In the genomic region with DNA sequence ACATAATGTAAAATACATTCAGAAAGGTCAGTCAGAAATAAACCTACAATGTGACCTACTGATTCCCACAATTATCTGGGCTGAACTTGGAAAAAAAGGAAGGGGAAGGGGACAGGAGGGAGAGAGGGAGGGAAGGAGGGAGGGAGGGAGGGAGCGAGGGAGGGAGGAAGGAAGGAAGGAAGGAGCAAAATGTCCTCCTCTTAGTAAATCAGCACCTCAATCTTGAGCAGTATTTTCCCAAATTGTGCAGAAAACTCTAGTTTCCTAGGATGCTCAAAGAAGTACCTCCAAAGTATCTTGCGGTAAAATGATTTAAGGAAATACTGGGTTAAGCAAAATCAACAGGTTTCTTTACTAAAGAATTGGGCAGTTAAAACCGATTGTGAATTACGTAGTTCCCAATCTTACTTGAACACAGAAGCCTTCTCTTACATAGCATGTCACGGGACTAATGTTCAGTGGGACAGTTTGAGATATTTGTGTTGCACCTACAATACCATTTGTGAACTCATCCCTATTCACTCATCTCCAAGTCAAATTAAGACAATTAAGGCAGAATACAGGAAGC, we compare ENCODE assay signal across 12 cellular contexts. TPM values are rescaled to one million over a fixed set of nuclear protein-coding genes. Genes with fewer than 3 reads are reported as not detected.
DNase-seq lines count a peak whose midpoint lies in the region; ATAC-seq and TF ChIP-seq lines count a peak whose summit lies in the region.
"Had no signal": no experiment of that assay in that cellular context is flagged by ENCODE, and none has a peak within 500 bp of the region (broad histone marks: within the 10 kb centered on the region; RNA-seq: fewer than 3 reads in every experiment).

No MANE protein-coding gene starts in this region.

- TF ChIP-seq POLR2A in breast epithelium (IDR thresholded peaks at IDR 0.05) (no peak), testis (IDR thresholded peaks at IDR 0.05) (no peak)

- peak overlapping the region; percentile 65 to 94 (median 90) for H3K4me2 ChIP-seq in BLaER1 treated with 17β-estradiol and CSF1 and Interleukin-3, amounts not matched to agents 10 nM and 100 nM

- peaks cover 18 to 58% (median 35%) of the 10 kb centered on the region in 10 experiments for H3K4me1 ChIP-seq in BLaER1 treated with 17β-estradiol and CSF1 and Interleukin-3, amounts not matched to agents 10 nM and 100 nM
- H3K4me1 ChIP-seq in HUES6 (ENCODE audit: control insufficient read depth, insufficient read depth, low read length) (peaks cover 18% of the 10 kb centered on the region), breast epithelium (peaks cover 0 to 14% of the 10 kb centered on the region in 2 donors), testis (peaks cover 9% of the 10 kb centered on the region)

- peak overlapping the region in 7 of 10 experiments; percentile 20 to 95 (median 76); a peak in 9 of 20 replicates for H3K4me3 ChIP-seq in BLaER1 treated with 17β-estradiol and CSF1 and Interleukin-3, amounts not matched to agents 10 nM and 100 nM
- peak overlapping the region; percentile 90 for H3K4me3 ChIP-seq in HUES6 (ENCODE audit: low read depth, low read length)
- peak overlapping the region in 2 of 3 donors; percentile 18 to 96 for H3K4me3 ChIP-seq in breast epithelium
- no peak overlapping the region for H3K4me3 ChIP-seq in testis

- no peak overlapping the region for H3K9ac ChIP-seq in BLaER1 treated with 17β-estradiol and CSF1 and Interleukin-3, amounts not matched to agents 10 nM and 100 nM
- no peak overlapping the region for H3K9ac ChIP-seq in HUES6 (ENCODE audit: low read length)

- no peak overlapping the region for H3K27ac ChIP-seq in BLaER1 treated with 17β-estradiol and CSF1 and Interleukin-3, amounts not matched to agents 10 nM and 100 nM
- H3K27ac ChIP-seq in HUES6 (ENCODE audit: low read depth, low read length) = no peak overlapping the region
- no peak overlapping the region for H3K27ac ChIP-seq in breast epithelium
- H3K27ac ChIP-seq in testis = no peak overlapping the region
- H3K27ac ChIP-seq: neutrophil had no signal

- peak overlapping the region in 5 of 8 donors; percentile 59 to 95 (median 93) for H3K4me3 Mint-ChIP-seq in naive B cell

- 82 to 84% methylated on average over 5 of the region's 5 CpGs for WGBS in testis, 2 donors

- no peaks in the 10 kb centered on the region for H3K9me3 ChIP-seq in BLaER1 treated with 17β-estradiol and CSF1 and Interleukin-3, amounts not matched to agents 10 nM and 100 nM (replicated peaks in 1 of 11)
- H3K9me3 ChIP-seq in HUES6 (ENCODE audit: control insufficient read depth, insufficient read depth, low read depth, low read length) = no peaks in the 10 kb centered on the region
- H3K9me3 ChIP-seq in breast epithelium = no peaks in the 10 kb centered on the region
- H3K9me3 ChIP-seq in testis = no peaks in the 10 kb centered on the region
- H3K9me3 ChIP-seq: neutrophil had no signal

- peaks cover 54 to 77% (median 70%) of the 10 kb centered on the region in 3 donors for H3K4me1 Mint-ChIP-seq in naive B cell

- H3K27ac Mint-ChIP-seq in naive B cell = no peak overlapping the region

- H3K36me3 Mint-ChIP-seq in naive B cell = no peaks in the 10 kb centered on the region

- intact Hi-C loops in breast epithelium (cut with DNase I; ENCODE audit: low total_unique reads) (no loop called here), testis (cut with DNase I; ENCODE audit: low total_unique reads) (no loop called here)

- no peak for TF ChIP-seq CTCF in breast epithelium (IDR thresholded peaks at IDR 0.05)
- TF ChIP-seq CTCF in testis (IDR thresholded peaks at IDR 0.05) = no peak

- no peaks in the 10 kb centered on the region for H3K27me3 Mint-ChIP-seq in naive B cell

- no peak for DNase-seq in breast epithelium (ENCODE audit: low spot score in 2 of 2)
- no peak for DNase-seq in naive B cell
- no peak for DNase-seq in testis
- no peak for DNase-seq in RKO (ENCODE audit: low spot score)
- no peak for DNase-seq in NCI-H1436 treated with DMSO at 0.1 percent for 48 hours (lab: John Stamatoyannopoulos, UW)
- DNase-seq: activated CD4-positive, alpha-beta T cell treated with anti-CD3 and anti-CD28 coated beads, Interleukin-2, amount 50 U/mL, for 48 hours; GDM1; NCI-H524 had no signal

- peaks cover 0 to 5% (median 0%) of the 10 kb centered on the region in 11 experiments; a peak in 1 of 22 replicates for H3K36me3 ChIP-seq in BLaER1 treated with 17β-estradiol and CSF1 and Interleukin-3, amounts not matched to agents 10 nM and 100 nM
- no peaks in the 10 kb centered on the region for H3K36me3 ChIP-seq in HUES6 (ENCODE audit: control insufficient read depth, insufficient read depth, low read length)
- H3K36me3 ChIP-seq in breast epithelium = no peaks in the 10 kb centered on the region
- H3K36me3 ChIP-seq in testis (ENCODE audit: low read depth, missing control alignments) = no peaks in the 10 kb centered on the region
- H3K36me3 ChIP-seq: neutrophil had no signal

- ATAC-seq in naive B cell (ENCODE audit: low read depth in 2 of 2) (no peak), GM21737 (IDR thresholded peaks at IDR 0.05; ENCODE audit: unreplicated experiment) (no peak)

- peaks cover 0 to 28% (median 0%) of the 10 kb centered on the region in 11 experiments; a peak in 6 of 22 replicates for H4K20me1 ChIP-seq in BLaER1 treated with 17β-estradiol and CSF1 and Interleukin-3, amounts not matched to agents 10 nM and 100 nM

- no peaks in the 10 kb centered on the region for H3K27me3 ChIP-seq in BLaER1 treated with 17β-estradiol and CSF1 and Interleukin-3, amounts not matched to agents 10 nM and 100 nM
- H3K27me3 ChIP-seq in HUES6 (ENCODE audit: control insufficient read depth, insufficient read depth, low read length) (no peaks in the 10 kb centered on the region), breast epithelium (no peaks in the 10 kb centered on the region), testis (no peaks in the 10 kb centered on the region)
- H3K27me3 ChIP-seq: neutrophil had no signal

- no peaks in the 10 kb centered on the region for H3K9me3 Mint-ChIP-seq in naive B cell

RNA-seq across cellular contexts. Expression of gene ZBTB41, which starts 3.6 kb away (rescaled TPM):
- 10 to 100 TPM; 12.1 to 21.1 (median 14.1) TPM for total RNA-seq in breast epithelium
- 1 to 10 TPM; 2.2 to 4.8 (median 4.1) TPM for polyA plus RNA-seq in naive B cell (ENCODE audit: low read depth in 6 of 6)
- total RNA-seq in testis = 10 to 100 TPM; 14.3 to 14.6 TPM
- polyA plus RNA-seq in testis (ENCODE audit: insufficient read depth, low read depth, low replicate concordance) = 4.9 TPM

RNA-seq across cellular contexts. Expression of gene ASPM, which starts 51.0 kb away (rescaled TPM):
- total RNA-seq in breast epithelium = 1 to 10 TPM in 1 of 3 donors, under 1 TPM in 2; under 0.01 to 3.2 (median 0.59) TPM
- polyA plus RNA-seq in naive B cell (ENCODE audit: low read depth in 6 of 6) = not detected
- 10 to 100 TPM; 10.6 to 13.4 TPM for total RNA-seq in testis
- 1.6 TPM for polyA plus RNA-seq in testis (ENCODE audit: insufficient read depth, low read depth, low replicate concordance)

Comparison
In these comparisons a context has a peak if more than half of its experiments do, and no peak if none do; other contexts are left out.
1. H3K4me3 ChIP-seq: peak in BLaER1 treated with 17β-estradiol and CSF1 and Interleukin-3, amounts not matched to agents 10 nM and 100 nM (7 of 10), HUES6 (single experiment) and breast epithelium (2 of 3); none in testis (0 of 2).